2 cellular contexts compared by ENCODE assay signal in the genomic region with DNA sequence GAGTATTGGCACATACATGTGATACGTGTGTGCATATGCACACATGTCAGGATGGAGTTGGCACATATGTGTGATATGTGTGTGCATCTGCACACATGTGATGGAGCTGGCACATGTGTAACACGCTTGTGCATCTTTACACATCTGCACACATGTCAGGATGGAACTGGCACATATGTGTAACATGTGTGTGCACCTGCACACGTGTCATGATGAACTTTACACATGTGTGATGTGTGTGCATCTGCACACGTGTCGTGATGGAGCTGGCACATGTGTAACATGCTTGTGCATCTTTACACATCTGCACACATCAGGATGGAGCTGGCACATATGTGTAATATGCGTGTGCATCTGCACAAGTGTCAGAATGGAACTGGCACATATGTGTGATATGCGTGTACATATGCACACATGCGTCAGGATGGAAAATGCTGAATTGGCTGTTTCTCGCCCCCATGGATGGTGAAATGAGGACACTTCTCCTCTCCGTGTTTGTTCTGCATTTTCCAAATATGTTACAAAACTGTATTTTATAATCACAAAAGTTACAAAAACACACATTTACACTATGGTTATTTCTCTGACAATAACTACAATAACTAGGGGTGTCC.
TF ChIP-seq lines count a peak whose summit lies in the region.

No MANE protein-coding gene starts in this region.

TF ChIP-seq in GM12878, 131 proteins besides CTCF, POLR2A, EP300 and RAD21:
- TF ChIP-seq NR2C2 (IDR thresholded peaks at IDR 0.05; ENCODE audit: borderline replicate concordance, control insufficient read depth, insufficient read length, low read depth) (peak; percentile 22), IRF3 (IDR thresholded peaks at IDR 0.05) (no peak), TCF7 (IDR thresholded peaks at IDR 0.05; ENCODE audit: borderline replicate concordance) (no peak), BHLHE40 (IDR thresholded peaks at IDR 0.05; ENCODE audit: borderline replicate concordance in 1 of 2, low read depth in 2 of 2, low read length in 1 of 2) (no peak)
- TF ChIP-seq, protein P1, sequence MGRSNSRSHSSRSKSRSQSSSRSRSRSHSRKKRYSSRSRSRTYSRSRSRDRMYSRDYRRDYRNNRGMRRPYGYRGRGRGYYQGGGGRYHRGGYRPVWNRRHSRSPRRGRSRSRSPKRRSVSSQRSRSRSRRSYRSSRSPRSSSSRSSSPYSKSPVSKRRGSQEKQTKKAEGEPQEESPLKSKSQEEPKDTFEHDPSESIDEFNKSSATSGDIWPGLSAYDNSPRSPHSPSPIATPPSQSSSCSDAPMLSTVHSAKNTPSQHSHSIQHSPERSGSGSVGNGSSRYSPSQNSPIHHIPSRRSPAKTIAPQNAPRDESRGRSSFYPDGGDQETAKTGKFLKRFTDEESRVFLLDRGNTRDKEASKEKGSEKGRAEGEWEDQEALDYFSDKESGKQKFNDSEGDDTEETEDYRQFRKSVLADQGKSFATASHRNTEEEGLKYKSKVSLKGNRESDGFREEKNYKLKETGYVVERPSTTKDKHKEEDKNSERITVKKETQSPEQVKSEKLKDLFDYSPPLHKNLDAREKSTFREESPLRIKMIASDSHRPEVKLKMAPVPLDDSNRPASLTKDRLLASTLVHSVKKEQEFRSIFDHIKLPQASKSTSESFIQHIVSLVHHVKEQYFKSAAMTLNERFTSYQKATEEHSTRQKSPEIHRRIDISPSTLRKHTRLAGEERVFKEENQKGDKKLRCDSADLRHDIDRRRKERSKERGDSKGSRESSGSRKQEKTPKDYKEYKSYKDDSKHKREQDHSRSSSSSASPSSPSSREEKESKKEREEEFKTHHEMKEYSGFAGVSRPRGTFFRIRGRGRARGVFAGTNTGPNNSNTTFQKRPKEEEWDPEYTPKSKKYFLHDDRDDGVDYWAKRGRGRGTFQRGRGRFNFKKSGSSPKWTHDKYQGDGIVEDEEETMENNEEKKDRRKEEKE (IDR thresholded peaks at IDR 0.05), result no peak

TF ChIP-seq in liver, 16 proteins besides CTCF, POLR2A, EP300 and RAD21:
- TF ChIP-seq MAX (IDR thresholded peaks at IDR 0.05) (no peak), GABPA (IDR thresholded peaks at IDR 0.05 in 1 of 2, conservative IDR thresholded peaks at IDR 0.05 in 1 of 2) (no peak), JUND (IDR thresholded peaks at IDR 0.05) (no peak), YY1 (IDR thresholded peaks at IDR 0.05) (no peak)
